ENCODE assay signal across 17 cellular contexts in genomic region chr13:95335667-95336066, GRCh38. TPM values are rescaled to one million over a fixed set of nuclear protein-coding genes. Genes with fewer than 3 reads are reported as not detected.
A peak's percentile ranks its signal among the peaks of the same experiment; 100 is the strongest.
DNase-seq lines count a peak whose midpoint lies in the region; ATAC-seq lines count a peak whose summit lies in the region.
"Had no signal": no experiment of that assay in that cellular context is flagged by ENCODE, and none has a peak within 500 bp of the region (broad histone marks: within the 10 kb centered on the region; RNA-seq: fewer than 3 reads in every experiment).

No MANE protein-coding gene starts in this region.

- DNase-seq in ELR (ENCODE audit: low read depth) (peak; percentile 13), M059J (ENCODE audit: low read depth) (peak; percentile 68), amniotic epithelial cell (ENCODE audit: low read depth) (peak; percentile 82), kidney tubule cell (ENCODE audit: low spot score) (peak; percentile 71), SHP77 (lab: John Stamatoyannopoulos, UW) (no peak), cortex of kidney (lab: John Stamatoyannopoulos, UW) (no peak), epidermal melanocyte (ENCODE audit: insufficient read length, low spot score) (no peak)
- DNase-seq: Calu3; CD4-positive, CD25-positive, alpha-beta regulatory T cell; DMS79; GF-D8; NCI-H2107; NCI-H446; NCI-H774; RPMI8226; T-cell had no signal

- no peak for ATAC-seq in GM21367 (IDR thresholded peaks at IDR 0.05; ENCODE audit: unreplicated experiment)
- ATAC-seq: T-cell had no signal

RNA-seq across cellular contexts. Expression of gene ABCC4, which starts 34.4 kb away (rescaled TPM):
- 15.4 and 20.6 TPM in 2 replicates for total RNA-seq in M059J (2014; rRNA removed; shearing (Covaris generic))

Comparison
In these comparisons a context has a peak if more than half of its experiments do, and no peak if none do; other contexts are left out.
1. DNase-seq: peak in ELR (single experiment), M059J (single experiment), amniotic epithelial cell (single experiment) and kidney tubule cell (single experiment); none in SHP77 (0 of 2), cortex of kidney (single experiment) and epidermal melanocyte (single experiment).